ENCODE assay signal across 12 cellular contexts in genomic region chr4:98514930-98515809, GRCh38.
DNase-seq lines count a peak whose midpoint lies in the region; ATAC-seq, FAIRE-seq and TF ChIP-seq lines count a peak whose summit lies in the region.
"Had no signal": no experiment of that assay in that cellular context is flagged by ENCODE, and none has a peak within 500 bp of the region (broad histone marks: within the 10 kb centered on the region; RNA-seq: fewer than 3 reads in every experiment).

No MANE protein-coding gene starts in this region.

- no peaks in the 10 kb centered on the region for H4K20me1 ChIP-seq in H1 (replicated peaks in 1 of 2; ENCODE audit: control insufficient read depth in 1 of 2, insufficient read depth in 2 of 2, low read length in 2 of 2)

- peaks cover 3% of the 10 kb centered on the region for H3K36me3 Mint-ChIP-seq in neural crest cell (ENCODE audit: low read depth)

- H3K27ac ChIP-seq in Panc1 (ENCODE audit: low read length) (no peak overlapping the region), H1 (ENCODE audit: low read depth, low read length) (no peak overlapping the region), gastroesophageal sphincter (no peak overlapping the region)
- H3K27ac ChIP-seq: C4-2B had no signal

- DNase-seq in EL, result peak; percentile 52
- DNase-seq in Panc1 (ENCODE audit: low read depth, low spot score), result no peak
- DNase-seq in H1 (ENCODE audit: low read depth in 1 of 2, low spot score in 2 of 2), result no peak
- no peak for DNase-seq in neural crest cell (ENCODE audit: low read depth, low spot score)
- DNase-seq: activated CD8-positive, alpha-beta memory T cell treated with anti-CD3 and anti-CD28 coated beads, Interleukin-2, amount 50 U/mL, for 48 hours; stimulated activated CD4-positive, alpha-beta T cell treated with anti-CD3 and anti-CD28 coated beads, Interleukin-4, amount 100 ng/mL, for 4 hours had no signal

- H3K27me3 ChIP-seq in Panc1 (ENCODE audit: control insufficient read depth, insufficient read depth, low read length) (no peaks in the 10 kb centered on the region), H1 (replicated peaks in 1 of 4; ENCODE audit: control insufficient read depth in 3 of 4, extremely low read depth in 1 of 4, insufficient read depth in 3 of 4, low read length in 3 of 4) (no peaks in the 10 kb centered on the region), gastroesophageal sphincter (no peaks in the 10 kb centered on the region)

- no peak overlapping the region for H3K4me3 Mint-ChIP-seq in neural crest cell

- H2AFZ ChIP-seq in H1 (ENCODE audit: low read length), result no peak overlapping the region

- intact Hi-C loops in Panc1 (cut with micrococcal nuclease; ENCODE audit: unreplicated experiment), result no loop called here

- no peak overlapping the region for H2BK5ac ChIP-seq in H1 (ENCODE audit: low read depth, low read length)

- no peak overlapping the region for H2BK12ac ChIP-seq in H1 (ENCODE audit: low read depth, low read length)

- no peak overlapping the region for H4K91ac ChIP-seq in H1 (replicated peaks; ENCODE audit: insufficient read length, low read length)

- H3K18ac ChIP-seq in H1 (ENCODE audit: extremely low read depth, low read length), result 0 out of 2 replicates have a peak overlapping the region, but pooled peaks have one; percentile 3

- no peak overlapping the region for H3K23ac ChIP-seq in H1 (ENCODE audit: insufficient read length)

- no peaks in the 10 kb centered on the region for H3K27me3 Mint-ChIP-seq in neural crest cell (ENCODE audit: low read depth)

- POLR2A ChIA-PET in Panc1 (lab: Charles Lee), result no interaction called here
- POLR2A ChIA-PET in H1 (lab: Charles Lee; ENCODE audit: partially characterized antibody), result interaction anchor here (0.6 to 1.2 kb wide), 2 partner anchors 51 to 58 kb away, joined by 3 to 4 read pairs; no protein-coding TSS in a partner anchor

- no peak overlapping the region for H4K8ac ChIP-seq in H1 (ENCODE audit: extremely low read depth, insufficient read depth, low read length)

- H4K5ac ChIP-seq in H1 (ENCODE audit: insufficient read length, low read depth, low read length), result no peak overlapping the region

- TF ChIP-seq POLR2A in H1 (IDR thresholded peaks at IDR 0.05; ENCODE audit: control extremely low read depth in 1 of 2, low read depth in 2 of 2, low read length in 2 of 2), result no peak
- no peak for TF ChIP-seq POLR2A in gastroesophageal sphincter (IDR thresholded peaks at IDR 0.05)

- no peak for FAIRE-seq in H1 (lab: Jason Lieb, UNC)
- FAIRE-seq: endometrium had no signal

- no peaks in the 10 kb centered on the region for H3K36me3 ChIP-seq in Panc1 (ENCODE audit: control insufficient read depth, insufficient read depth, low read length)
- no peaks in the 10 kb centered on the region; a peak in 1 of 8 replicates for H3K36me3 ChIP-seq in H1 (ENCODE audit: control insufficient read depth in 2 of 4, insufficient read depth in 4 of 4, low read length in 3 of 4)
- H3K36me3 ChIP-seq in gastroesophageal sphincter, result no peaks in the 10 kb centered on the region

- no peaks in the 10 kb centered on the region for H3K9me3 ChIP-seq in Panc1 (ENCODE audit: control insufficient read depth, insufficient read depth, low read depth, low read length)
- peaks cover 0 to 5% of the 10 kb centered on the region in 2 experiments; a peak in 1 of 4 replicates for H3K9me3 ChIP-seq in H1 (ENCODE audit: insufficient read depth in 2 of 2, low read depth in 1 of 2, low read length in 1 of 2)
- peaks cover 0 to 5% (median 0%) of the 10 kb centered on the region in 3 donors for H3K9me3 ChIP-seq in gastroesophageal sphincter

- BruUV-seq in Panc1 (replicated peaks; lab: Mats Ljungman, UMichigan), result no TSS peak

- H3K27ac Mint-ChIP-seq in neural crest cell (ENCODE audit: unreplicated experiment), result peak overlapping the region; percentile 31

- 66% methylated on average over 5 of the region's 5 CpGs; no CpG with 5 or more reads in 1 of the 2 experiments for WGBS in H1 (ENCODE audit: extremely low coverage in 1 of 2, insufficient coverage in 1 of 2, insufficient read length in 1 of 2, insufficient replicate concordance in 2 of 2, low coverage in 1 of 2, low lambda C conversion rate in 2 of 2, missing lambda C conversion rate in 1 of 2), 2 experiments
- 60 to 73% methylated on average over 2 to 5 of the region's 5 CpGs for WGBS in gastroesophageal sphincter (ENCODE audit: low coverage in 1 of 2), 2 donors

- H2BK20ac ChIP-seq in H1 (ENCODE audit: low read length), result no peak overlapping the region

- H3K56ac ChIP-seq in H1 (replicated peaks; ENCODE audit: insufficient read length, low read depth, low read length), result no peak overlapping the region

- H2BK120ac ChIP-seq in H1 (replicated peaks; ENCODE audit: low read depth, low read length), result no peak overlapping the region

- H3K4me3 ChIP-seq in Panc1 (ENCODE audit: low read depth in 2 of 2, low read length in 2 of 2) (no peak overlapping the region), H1 (ENCODE audit: extremely low read depth in 1 of 4, insufficient read depth in 2 of 4, low read depth in 3 of 4, low read length in 4 of 4) (no peak overlapping the region), gastroesophageal sphincter (no peak overlapping the region)

- peak overlapping the region in 1 of 2 experiments; percentile 48; a peak in 2 of 4 replicates for H3K4me2 ChIP-seq in H1 (ENCODE audit: insufficient read depth in 1 of 2, low read depth in 2 of 2, low read length in 2 of 2)

- H2BK15ac ChIP-seq in H1 (ENCODE audit: low read length), result no peak overlapping the region

- TF ChIP-seq CTCF in Panc1 (IDR thresholded peaks at IDR 0.05) (no peak), H1 (IDR thresholded peaks at IDR 0.05; ENCODE audit: control extremely low read depth in 1 of 3, insufficient read depth in 1 of 3, low read depth in 1 of 3, low read length in 3 of 3) (peak in 1 of 3 experiments; percentile 36; a peak in 1 of 4 replicates), neural crest cell (conservative IDR thresholded peaks at IDR 0.05) (no peak), gastroesophageal sphincter (IDR thresholded peaks at IDR 0.05) (no peak)

- H3K23me2 ChIP-seq in H1 (ENCODE audit: low read depth, low read length), result no peaks in the 10 kb centered on the region

- peaks cover 0 to under 1% of the 10 kb centered on the region in 2 experiments; a peak in 1 of 4 replicates for H3K79me2 ChIP-seq in H1 (ENCODE audit: control insufficient read depth in 1 of 2, insufficient read depth in 2 of 2, low read length in 2 of 2)

- no peak overlapping the region for H3K9ac ChIP-seq in H1 (replicated peaks in 1 of 4; ENCODE audit: extremely low read depth in 1 of 4, low read depth in 3 of 4, low read length in 3 of 4)

- in situ Hi-C loops in Panc1 (cut with HindIII; ENCODE audit: low pct_unique_long_range_greater_than_20kb, low sequenced_read_pairs), result no loop called here

- TF ChIP-seq EP300 in H1 (IDR thresholded peaks at IDR 0.05; ENCODE audit: borderline replicate concordance in 1 of 2, low read depth in 2 of 2, low read length in 2 of 2) (no peak), gastroesophageal sphincter (IDR thresholded peaks at IDR 0.05) (no peak)

- no peaks in the 10 kb centered on the region; the same call in 1 of the 2 replicates for H3K79me1 ChIP-seq in H1 (ENCODE audit: low read depth, low read length)

- no peak; a peak in 1 of 4 replicates for TF ChIP-seq RAD21 in H1 (IDR thresholded peaks at IDR 0.05 in 1 of 2, conservative IDR thresholded peaks at IDR 0.05 in 1 of 2; ENCODE audit: low read depth in 2 of 2, low read length in 2 of 2)

- no peaks in the 10 kb centered on the region for H3K9me3 Mint-ChIP-seq in neural crest cell

- CTCF ChIA-PET in Panc1 (lab: Charles Lee) (no interaction called here), H1 (lab: Charles Lee; ENCODE audit: partially characterized antibody) (interaction anchor here (0.6 to 1.0 kb wide), 2 partner anchors 33 to 36 kb away, joined by 3 read pairs; no protein-coding TSS in a partner anchor)

- 0 out of 2 replicates have a peak, but pooled peaks have one; percentile 40 for ATAC-seq in Panc1
- ATAC-seq in HG02981 (IDR thresholded peaks at IDR 0.05; ENCODE audit: unreplicated experiment), result no peak
- ATAC-seq in HG02571 (IDR thresholded peaks at IDR 0.05; ENCODE audit: unreplicated experiment), result no peak
- no peak for ATAC-seq in gastroesophageal sphincter
- no peak for ATAC-seq in HG03175 (IDR thresholded peaks at IDR 0.05; ENCODE audit: unreplicated experiment)

- H3K4me1 ChIP-seq in Panc1 (ENCODE audit: control insufficient read depth, insufficient read depth, low read length), result peaks cover 16% of the 10 kb centered on the region
- peaks cover 3 to 18% (median 8%) of the 10 kb centered on the region in 4 experiments; a peak in 4 of 7 replicates for H3K4me1 ChIP-seq in H1 (replicated peaks in 1 of 4; ENCODE audit: control insufficient read depth in 3 of 4, insufficient read depth in 4 of 4, low read length in 3 of 4)
- H3K4me1 ChIP-seq in gastroesophageal sphincter, result no peaks in the 10 kb centered on the region

- H3K4me1 Mint-ChIP-seq in neural crest cell, result peaks cover 77% of the 10 kb centered on the region

- no peak overlapping the region for H3K4ac ChIP-seq in H1 (replicated peaks; ENCODE audit: insufficient read length, low read depth, low read length)

- no peak overlapping the region for H2AK5ac ChIP-seq in H1 (ENCODE audit: low read depth, low read length)

- no peak overlapping the region for H3K14ac ChIP-seq in H1 (ENCODE audit: insufficient read length)

TF ChIP-seq in H1, 55 proteins besides CTCF, POLR2A, EP300 and RAD21:
- TF ChIP-seq SUZ12 (IDR thresholded peaks at IDR 0.05; ENCODE audit: low read length), result no peak
- no peak for TF ChIP-seq KDM1A (IDR thresholded peaks at IDR 0.05; ENCODE audit: borderline replicate concordance, low read length)
- peak; percentile 84 for TF ChIP-seq TEAD4 (IDR thresholded peaks at IDR 0.05; ENCODE audit: low read depth, low read length)
